In the genomic region with DNA sequence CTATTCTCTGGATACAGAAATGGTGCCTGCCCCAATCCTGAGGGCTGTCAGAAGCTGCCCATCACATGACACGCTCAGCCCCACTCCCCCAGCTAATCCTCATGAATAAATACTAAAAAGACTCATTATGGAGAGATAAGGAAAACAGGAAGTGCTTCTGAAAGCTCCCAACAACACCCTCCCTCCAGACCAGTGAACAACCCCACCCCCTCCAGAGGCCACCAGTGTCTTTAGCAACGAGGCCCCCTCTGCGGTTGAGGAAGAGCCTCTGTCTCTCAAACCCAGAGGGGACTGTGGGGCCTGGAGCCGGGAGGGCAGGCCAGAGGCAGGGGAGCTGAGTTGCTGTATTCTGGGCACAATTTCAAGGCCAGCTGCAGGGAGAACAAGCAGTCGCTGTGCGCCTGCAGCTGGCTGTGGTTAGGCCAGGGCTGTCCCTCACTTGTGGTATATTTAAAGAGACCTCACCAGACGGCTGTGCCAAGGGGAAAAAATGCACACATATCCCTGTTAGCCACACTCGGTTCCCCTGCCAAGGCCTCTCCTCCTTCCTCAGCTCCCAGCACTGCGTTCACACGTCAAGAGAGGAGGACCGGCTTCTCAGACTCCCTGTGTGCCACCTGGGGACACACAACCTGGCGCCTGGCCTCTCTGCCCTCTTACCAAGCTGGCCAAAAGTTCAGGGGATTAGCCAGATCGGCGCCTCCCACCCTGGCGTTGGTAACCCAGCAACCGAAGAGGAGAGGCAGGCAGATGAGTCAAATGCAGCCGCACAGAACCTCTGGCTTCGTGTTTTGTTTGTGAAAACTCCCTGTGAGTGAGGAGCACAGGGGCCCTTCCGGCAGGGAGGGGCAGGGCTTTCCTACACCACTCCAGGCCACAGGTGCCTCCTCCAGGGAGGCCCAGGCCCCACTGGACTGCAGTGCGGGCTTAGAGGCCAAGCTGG, we compare ENCODE assay signal across 1 cellular context.
TF ChIP-seq lines count a peak whose summit lies in the region.

No MANE protein-coding gene starts in this region.

TF ChIP-seq in GM12878, 131 proteins besides CTCF, POLR2A, EP300 and RAD21 (continued from another document):
- TF ChIP-seq, protein P1, sequence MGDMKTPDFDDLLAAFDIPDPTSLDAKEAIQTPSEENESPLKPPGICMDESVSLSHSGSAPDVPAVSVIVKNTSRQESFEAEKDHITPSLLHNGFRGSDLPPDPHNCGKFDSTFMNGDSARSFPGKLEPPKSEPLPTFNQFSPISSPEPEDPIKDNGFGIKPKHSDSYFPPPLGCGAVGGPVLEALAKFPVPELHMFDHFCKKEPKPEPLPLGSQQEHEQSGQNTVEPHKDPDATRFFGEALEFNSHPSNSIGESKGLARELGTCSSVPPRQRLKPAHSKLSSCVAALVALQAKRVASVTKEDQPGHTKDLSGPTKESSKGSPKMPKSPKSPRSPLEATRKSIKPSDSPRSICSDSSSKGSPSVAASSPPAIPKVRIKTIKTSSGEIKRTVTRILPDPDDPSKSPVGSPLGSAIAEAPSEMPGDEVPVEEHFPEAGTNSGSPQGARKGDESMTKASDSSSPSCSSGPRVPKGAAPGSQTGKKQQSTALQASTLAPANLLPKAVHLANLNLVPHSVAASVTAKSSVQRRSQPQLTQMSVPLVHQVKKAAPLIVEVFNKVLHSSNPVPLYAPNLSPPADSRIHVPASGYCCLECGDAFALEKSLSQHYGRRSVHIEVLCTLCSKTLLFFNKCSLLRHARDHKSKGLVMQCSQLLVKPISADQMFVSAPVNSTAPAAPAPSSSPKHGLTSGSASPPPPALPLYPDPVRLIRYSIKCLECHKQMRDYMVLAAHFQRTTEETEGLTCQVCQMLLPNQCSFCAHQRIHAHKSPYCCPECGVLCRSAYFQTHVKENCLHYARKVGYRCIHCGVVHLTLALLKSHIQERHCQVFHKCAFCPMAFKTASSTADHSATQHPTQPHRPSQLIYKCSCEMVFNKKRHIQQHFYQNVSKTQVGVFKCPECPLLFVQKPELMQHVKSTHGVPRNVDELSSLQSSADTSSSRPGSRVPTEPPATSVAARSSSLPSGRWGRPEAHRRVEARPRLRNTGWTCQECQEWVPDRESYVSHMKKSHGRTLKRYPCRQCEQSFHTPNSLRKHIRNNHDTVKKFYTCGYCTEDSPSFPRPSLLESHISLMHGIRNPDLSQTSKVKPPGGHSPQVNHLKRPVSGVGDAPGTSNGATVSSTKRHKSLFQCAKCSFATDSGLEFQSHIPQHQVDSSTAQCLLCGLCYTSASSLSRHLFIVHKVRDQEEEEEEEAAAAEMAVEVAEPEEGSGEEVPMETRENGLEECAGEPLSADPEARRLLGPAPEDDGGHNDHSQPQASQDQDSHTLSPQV (IDR thresholded peaks at IDR 0.05), result no peak
- TF ChIP-seq DPF2 (IDR thresholded peaks at IDR 0.05) (no peak), ZBTB4 (CRISPR knock-in tag; IDR thresholded peaks at IDR 0.05) (no peak), ETV6 (conservative IDR thresholded peaks at IDR 0.05 in 1 of 2, IDR thresholded peaks at IDR 0.05 in 1 of 2; ENCODE audit: borderline replicate concordance in 1 of 2, low read depth in 1 of 2) (peak in 1 of 2 experiments; percentile 27; a peak in 1 of 4 replicates), SRF (IDR thresholded peaks at IDR 0.05; ENCODE audit: low read depth in 2 of 2, low read length in 2 of 2) (no peak), IKZF2 (IDR thresholded peaks at IDR 0.05) (no peak), NRF1 (conservative IDR thresholded peaks at IDR 0.05; ENCODE audit: low read depth, low read length) (no peak), EZH2 (IDR thresholded peaks at IDR 0.05; ENCODE audit: borderline replicate concordance, control insufficient read depth, low read depth, low read length) (no peak), TCF3 (IDR thresholded peaks at IDR 0.05; ENCODE audit: borderline replicate concordance, insufficient read depth, low read depth, low read length) (0 out of 2 replicates have a peak, but pooled peaks have one; percentile 22), IKZF1 (conservative IDR thresholded peaks at IDR 0.05) (0 out of 2 replicates have a peak, but pooled peaks have one; percentile 24), TCF7 (IDR thresholded peaks at IDR 0.05; ENCODE audit: borderline replicate concordance) (no peak), NR2C1 (IDR thresholded peaks at IDR 0.05) (no peak), TCF12 (IDR thresholded peaks at IDR 0.05; ENCODE audit: low read depth, low read length) (peak; percentile 77; the same call in 1 of the 2 replicates), PAX8 (IDR thresholded peaks at IDR 0.05) (no peak), NR2C2 (IDR thresholded peaks at IDR 0.05; ENCODE audit: borderline replicate concordance, control insufficient read depth, insufficient read length, low read depth) (no peak), NFXL1 (IDR thresholded peaks at IDR 0.05; ENCODE audit: borderline replicate concordance) (no peak), CHD4 (IDR thresholded peaks at IDR 0.05) (no peak), ZNF207 (IDR thresholded peaks at IDR 0.05; ENCODE audit: borderline replicate concordance) (no peak), POLR2AphosphoS5 (IDR thresholded peaks at IDR 0.05; ENCODE audit: low read length) (no peak), EED (IDR thresholded peaks at IDR 0.05; ENCODE audit: low read depth) (0 out of 2 replicates have a peak, but pooled peaks have one; percentile 12)
- TF ChIP-seq, protein P2, sequence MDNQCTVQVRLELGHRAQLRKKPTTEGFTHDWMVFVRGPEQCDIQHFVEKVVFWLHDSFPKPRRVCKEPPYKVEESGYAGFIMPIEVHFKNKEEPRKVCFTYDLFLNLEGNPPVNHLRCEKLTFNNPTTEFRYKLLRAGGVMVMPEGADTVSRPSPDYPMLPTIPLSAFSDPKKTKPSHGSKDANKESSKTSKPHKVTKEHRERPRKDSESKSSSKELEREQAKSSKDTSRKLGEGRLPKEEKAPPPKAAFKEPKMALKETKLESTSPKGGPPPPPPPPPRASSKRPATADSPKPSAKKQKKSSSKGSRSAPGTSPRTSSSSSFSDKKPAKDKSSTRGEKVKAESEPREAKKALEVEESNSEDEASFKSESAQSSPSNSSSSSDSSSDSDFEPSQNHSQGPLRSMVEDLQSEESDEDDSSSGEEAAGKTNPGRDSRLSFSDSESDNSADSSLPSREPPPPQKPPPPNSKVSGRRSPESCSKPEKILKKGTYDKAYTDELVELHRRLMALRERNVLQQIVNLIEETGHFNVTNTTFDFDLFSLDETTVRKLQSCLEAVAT (IDR thresholded peaks at IDR 0.05), result 0 out of 2 replicates have a peak, but pooled peaks have one; percentile 56
- TF ChIP-seq, protein P3, sequence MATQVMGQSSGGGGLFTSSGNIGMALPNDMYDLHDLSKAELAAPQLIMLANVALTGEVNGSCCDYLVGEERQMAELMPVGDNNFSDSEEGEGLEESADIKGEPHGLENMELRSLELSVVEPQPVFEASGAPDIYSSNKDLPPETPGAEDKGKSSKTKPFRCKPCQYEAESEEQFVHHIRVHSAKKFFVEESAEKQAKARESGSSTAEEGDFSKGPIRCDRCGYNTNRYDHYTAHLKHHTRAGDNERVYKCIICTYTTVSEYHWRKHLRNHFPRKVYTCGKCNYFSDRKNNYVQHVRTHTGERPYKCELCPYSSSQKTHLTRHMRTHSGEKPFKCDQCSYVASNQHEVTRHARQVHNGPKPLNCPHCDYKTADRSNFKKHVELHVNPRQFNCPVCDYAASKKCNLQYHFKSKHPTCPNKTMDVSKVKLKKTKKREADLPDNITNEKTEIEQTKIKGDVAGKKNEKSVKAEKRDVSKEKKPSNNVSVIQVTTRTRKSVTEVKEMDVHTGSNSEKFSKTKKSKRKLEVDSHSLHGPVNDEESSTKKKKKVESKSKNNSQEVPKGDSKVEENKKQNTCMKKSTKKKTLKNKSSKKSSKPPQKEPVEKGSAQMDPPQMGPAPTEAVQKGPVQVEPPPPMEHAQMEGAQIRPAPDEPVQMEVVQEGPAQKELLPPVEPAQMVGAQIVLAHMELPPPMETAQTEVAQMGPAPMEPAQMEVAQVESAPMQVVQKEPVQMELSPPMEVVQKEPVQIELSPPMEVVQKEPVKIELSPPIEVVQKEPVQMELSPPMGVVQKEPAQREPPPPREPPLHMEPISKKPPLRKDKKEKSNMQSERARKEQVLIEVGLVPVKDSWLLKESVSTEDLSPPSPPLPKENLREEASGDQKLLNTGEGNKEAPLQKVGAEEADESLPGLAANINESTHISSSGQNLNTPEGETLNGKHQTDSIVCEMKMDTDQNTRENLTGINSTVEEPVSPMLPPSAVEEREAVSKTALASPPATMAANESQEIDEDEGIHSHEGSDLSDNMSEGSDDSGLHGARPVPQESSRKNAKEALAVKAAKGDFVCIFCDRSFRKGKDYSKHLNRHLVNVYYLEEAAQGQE (IDR thresholded peaks at IDR 0.05; ENCODE audit: low read depth, low read length), result no peak
- TF ChIP-seq, protein P4, sequence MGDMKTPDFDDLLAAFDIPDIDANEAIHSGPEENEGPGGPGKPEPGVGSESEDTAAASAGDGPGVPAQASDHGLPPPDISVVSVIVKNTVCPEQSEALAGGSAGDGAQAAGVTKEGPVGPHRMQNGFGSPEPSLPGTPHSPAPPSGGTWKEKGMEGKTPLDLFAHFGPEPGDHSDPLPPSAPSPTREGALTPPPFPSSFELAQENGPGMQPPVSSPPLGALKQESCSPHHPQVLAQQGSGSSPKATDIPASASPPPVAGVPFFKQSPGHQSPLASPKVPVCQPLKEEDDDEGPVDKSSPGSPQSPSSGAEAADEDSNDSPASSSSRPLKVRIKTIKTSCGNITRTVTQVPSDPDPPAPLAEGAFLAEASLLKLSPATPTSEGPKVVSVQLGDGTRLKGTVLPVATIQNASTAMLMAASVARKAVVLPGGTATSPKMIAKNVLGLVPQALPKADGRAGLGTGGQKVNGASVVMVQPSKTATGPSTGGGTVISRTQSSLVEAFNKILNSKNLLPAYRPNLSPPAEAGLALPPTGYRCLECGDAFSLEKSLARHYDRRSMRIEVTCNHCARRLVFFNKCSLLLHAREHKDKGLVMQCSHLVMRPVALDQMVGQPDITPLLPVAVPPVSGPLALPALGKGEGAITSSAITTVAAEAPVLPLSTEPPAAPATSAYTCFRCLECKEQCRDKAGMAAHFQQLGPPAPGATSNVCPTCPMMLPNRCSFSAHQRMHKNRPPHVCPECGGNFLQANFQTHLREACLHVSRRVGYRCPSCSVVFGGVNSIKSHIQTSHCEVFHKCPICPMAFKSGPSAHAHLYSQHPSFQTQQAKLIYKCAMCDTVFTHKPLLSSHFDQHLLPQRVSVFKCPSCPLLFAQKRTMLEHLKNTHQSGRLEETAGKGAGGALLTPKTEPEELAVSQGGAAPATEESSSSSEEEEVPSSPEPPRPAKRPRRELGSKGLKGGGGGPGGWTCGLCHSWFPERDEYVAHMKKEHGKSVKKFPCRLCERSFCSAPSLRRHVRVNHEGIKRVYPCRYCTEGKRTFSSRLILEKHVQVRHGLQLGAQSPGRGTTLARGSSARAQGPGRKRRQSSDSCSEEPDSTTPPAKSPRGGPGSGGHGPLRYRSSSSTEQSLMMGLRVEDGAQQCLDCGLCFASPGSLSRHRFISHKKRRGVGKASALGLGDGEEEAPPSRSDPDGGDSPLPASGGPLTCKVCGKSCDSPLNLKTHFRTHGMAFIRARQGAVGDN (IDR thresholded peaks at IDR 0.05), result no peak
TF ChIP-seq in GM12878: peak in this region for 8.
